Comparison of ENCODE assay signal across 17 cellular contexts in genomic region chr4:111618908-111619307, GRCh38.
DNase-seq lines count a peak whose midpoint lies in the region; ATAC-seq and TF ChIP-seq lines count a peak whose summit lies in the region.
"Had no signal": no experiment of that assay in that cellular context is flagged by ENCODE, and none has a peak within 500 bp of the region (broad histone marks: within the 10 kb centered on the region; RNA-seq: fewer than 3 reads in every experiment).

No MANE protein-coding gene starts in this region.

- DNase-seq in A673 (ENCODE audit: low spot score) (peak; percentile 30), LHCN-M2 (ENCODE audit: low read depth) (peak; percentile 24), astrocyte of the spinal cord (ENCODE audit: low read depth, low spot score) (peak; percentile 45), hepatocyte (ENCODE audit: low spot score) (peak; percentile 9), SK-N-DZ (ENCODE audit: low spot score) (no peak), thyroid gland (no peak)
- DNase-seq: COR-L47, DMS153, NCI-H1105 treated with DMSO at 0.1 percent for 48 hours, NCI-H187 treated with DMSO at 0.1 percent for 48 hours, NCI-H446 treated with DMSO at 0.1 percent for 48 hours, NCI-H748 treated with DMSO at 0.1 percent for 48 hours, Right ventricle myocardium superior had no signal

- H3K27me3 ChIP-seq in A673 (replicated peaks; ENCODE audit: insufficient read depth, low read depth, low read length, poor library complexity) (no peaks in the 10 kb centered on the region), hepatocyte (no peaks in the 10 kb centered on the region), thyroid gland (no peaks in the 10 kb centered on the region)

- no TSS peak for BruUV-seq in A673 (replicated peaks; lab: Mats Ljungman, UMichigan)

- intact Hi-C loops in A673 (cut with micrococcal nuclease; ENCODE audit: unreplicated experiment), result no loop called here
- intact Hi-C loops in thyroid gland (cut with DNase I), result no loop called here

- CTCF ChIA-PET in A673 (lab: Charles Lee), result no interaction called here

- H4K20me1 ChIP-seq in hepatocyte (ENCODE audit: insufficient read depth, poor library complexity, severe bottlenecking), result no peaks in the 10 kb centered on the region

- TF ChIP-seq CTCF in A673 (conservative IDR thresholded peaks at IDR 0.05; ENCODE audit: low read depth, low read length) (no peak), astrocyte of the spinal cord (IDR thresholded peaks at IDR 0.05; ENCODE audit: low read depth, low read length) (no peak), hepatocyte (IDR thresholded peaks at IDR 0.05; ENCODE audit: poor library complexity) (no peak), thyroid gland (IDR thresholded peaks at IDR 0.05) (no peak)

- ATAC-seq in HG02840 (IDR thresholded peaks at IDR 0.05; ENCODE audit: low FRiP score, unreplicated experiment), result no peak
- no peak for ATAC-seq in HG03097 (IDR thresholded peaks at IDR 0.05; ENCODE audit: low FRiP score, unreplicated experiment)
- ATAC-seq: HepG2, Panc1 had no signal

- POLR2A ChIA-PET in A673 (lab: Charles Lee; ENCODE audit: low non-redundant PET), result no interaction called here

- H3K9me2 ChIP-seq in hepatocyte (replicated peaks; ENCODE audit: insufficient read depth), result no peaks in the 10 kb centered on the region

- H2AFZ ChIP-seq in hepatocyte, result no peak overlapping the region

- H3K79me2 ChIP-seq in hepatocyte, result no peaks in the 10 kb centered on the region

- H3K4me3 ChIP-seq in A673 (ENCODE audit: low read depth, low read length, poor library complexity, severe bottlenecking), result no peak overlapping the region
- no peak overlapping the region for H3K4me3 ChIP-seq in astrocyte of the spinal cord (ENCODE audit: low read depth, low read length)
- no peak overlapping the region for H3K4me3 ChIP-seq in hepatocyte
- no peak overlapping the region for H3K4me3 ChIP-seq in thyroid gland (replicated peaks in 1 of 3)

- no peaks in the 10 kb centered on the region for H3K4me1 ChIP-seq in A673 (ENCODE audit: insufficient read depth, low read length, poor library complexity, severe bottlenecking)
- H3K4me1 ChIP-seq in hepatocyte (ENCODE audit: insufficient read depth), result no peaks in the 10 kb centered on the region
- H3K4me1 ChIP-seq in thyroid gland, result no peaks in the 10 kb centered on the region

- TF ChIP-seq POLR2A in thyroid gland (IDR thresholded peaks at IDR 0.05), result no peak

- H3K36me3 ChIP-seq in A673 (ENCODE audit: insufficient read depth, low read length, poor library complexity, severe bottlenecking) (no peaks in the 10 kb centered on the region), hepatocyte (replicated peaks; ENCODE audit: insufficient read depth, low read depth) (no peaks in the 10 kb centered on the region), thyroid gland (no peaks in the 10 kb centered on the region)

- in situ Hi-C loops in astrocyte of the spinal cord (cut with HindIII; ENCODE audit: low sequenced_read_pairs), result no loop called here

- no peak overlapping the region for H3K27ac ChIP-seq in A673 (ENCODE audit: low read depth, low read length, poor library complexity, severe bottlenecking)
- H3K27ac ChIP-seq in hepatocyte, result no peak overlapping the region
- no peak overlapping the region for H3K27ac ChIP-seq in thyroid gland

- H3K9me3 ChIP-seq in A673 (ENCODE audit: low read depth, low read length, poor library complexity, severe bottlenecking) (no peaks in the 10 kb centered on the region), hepatocyte (ENCODE audit: low read depth) (no peaks in the 10 kb centered on the region), thyroid gland (no peaks in the 10 kb centered on the region)

- WGBS in hepatocyte (ENCODE audit: low lambda C conversion rate, missing lambda C conversion rate), result 53% methylated on average over 6 of the region's 6 CpGs
- 59 to 64% methylated on average over 6 of the region's 6 CpGs for WGBS in thyroid gland, 2 donors

- no peak overlapping the region for H3K4me2 ChIP-seq in hepatocyte

Comparison
In these comparisons a context has a peak if more than half of its experiments do, and no peak if none do; other contexts are left out.
1. DNase-seq: peak in A673 (single experiment), LHCN-M2 (single experiment), astrocyte of the spinal cord (single experiment) and hepatocyte (single experiment); none in SK-N-DZ (single experiment) and thyroid gland (0 of 2).